In genomic region chr20:64102647-64103354, GRCh38 we compare ENCODE assay signal across 9 cellular contexts. TPM values are rescaled to one million over a fixed set of nuclear protein-coding genes. Genes with fewer than 3 reads are reported as not detected.
A peak's percentile ranks its signal among the peaks of the same experiment; 100 is the strongest.
DNase-seq lines count a peak whose midpoint lies in the region; ATAC-seq and TF ChIP-seq lines count a peak whose summit lies in the region.
"Had no signal": no experiment of that assay in that cellular context is flagged by ENCODE, and none has a peak within 500 bp of the region (broad histone marks: within the 10 kb centered on the region; RNA-seq: fewer than 3 reads in every experiment).

No MANE protein-coding gene starts in this region.

- H3K27ac Mint-ChIP-seq in Calu3 (ENCODE audit: unreplicated experiment) (no peak overlapping the region), naive B cell (peak overlapping the region in 3 of 6 donors; percentile 26 to 87 (median 76))
- no peak overlapping the region for H3K27ac Mint-ChIP-seq in activated naive CD8-positive, alpha-beta T cell treated with anti-CD3 and anti-CD28 coated beads, Interleukin-2, amount 10 ng/mL, durations not matched to agents 7 days and 5 days

- no TSS peak for BruUV-seq in Calu3 (replicated peaks; lab: Mats Ljungman, UMichigan)

- POLR2A ChIA-PET in activated naive CD8-positive, alpha-beta T cell treated with anti-CD3 and anti-CD28 coated beads, Interleukin-2, amount 10 ng/mL, durations not matched to agents 7 days and 5 days (lab: Charles Lee) = no interaction called here

- intact Hi-C loops in Calu3 (cut with micrococcal nuclease; ENCODE audit: unreplicated experiment) = loop anchor here (2.0 kb wide), 1 partner anchor 62 kb away; the partner anchor contains the start of gene MYT1

- no peak for DNase-seq in Calu3
- peak; percentile 76 for DNase-seq in NCI-H1105 (lab: John Stamatoyannopoulos, UW)
- DNase-seq in activated naive CD8-positive, alpha-beta T cell treated with anti-CD3 and anti-CD28 coated beads, Interleukin-2, amount 10 ng/mL, durations not matched to agents 7 days and 5 days = peak; percentile 40
- no peak for DNase-seq in naive B cell
- no peak for DNase-seq in SKM-1 (lab: John Stamatoyannopoulos, UW; ENCODE audit: unreplicated experiment)
- DNase-seq in KG1 (lab: John Stamatoyannopoulos, UW) = no peak
- DNase-seq in GOT3 (lab: John Stamatoyannopoulos, UW) = no peak

- no peak for TF ChIP-seq CTCF in Calu3 (IDR thresholded peaks at IDR 0.05; ENCODE audit: unreplicated experiment)

- H3K4me1 Mint-ChIP-seq in Calu3 (ENCODE audit: low read depth, unreplicated experiment) (no peaks in the 10 kb centered on the region), naive B cell (peaks cover 27 to 32% (median 30%) of the 10 kb centered on the region in 3 donors)
- H3K4me1 Mint-ChIP-seq in activated naive CD8-positive, alpha-beta T cell treated with anti-CD3 and anti-CD28 coated beads, Interleukin-2, amount 10 ng/mL, durations not matched to agents 7 days and 5 days = peaks cover 6% of the 10 kb centered on the region

- CTCF ChIA-PET in Calu3 (lab: Charles Lee) = interaction anchor here (0.6 to 0.7 kb wide), 7 partner anchors 14 to 476 kb away, joined by 3 to 4 read pairs (median 4); no protein-coding TSS in a partner anchor

- no peaks in the 10 kb centered on the region for H3K9me3 Mint-ChIP-seq in Calu3 (ENCODE audit: low read depth, unreplicated experiment)
- H3K9me3 Mint-ChIP-seq in activated naive CD8-positive, alpha-beta T cell treated with anti-CD3 and anti-CD28 coated beads, Interleukin-2, amount 10 ng/mL, durations not matched to agents 7 days and 5 days = no peaks in the 10 kb centered on the region
- H3K9me3 Mint-ChIP-seq in naive B cell = peaks cover 0 to 1% (median 0%) of the 10 kb centered on the region in 7 donors

- no peak for ATAC-seq in activated naive CD8-positive, alpha-beta T cell treated with anti-CD3 and anti-CD28 coated beads, Interleukin-2, amount 10 ng/mL, durations not matched to agents 7 days and 5 days (ENCODE audit: low read depth)
- ATAC-seq in naive B cell (ENCODE audit: low read depth in 2 of 2) (no peak), GM18858 (IDR thresholded peaks at IDR 0.05; ENCODE audit: unreplicated experiment) (no peak)

- peaks cover 5% of the 10 kb centered on the region for H3K36me3 Mint-ChIP-seq in Calu3 (ENCODE audit: insufficient read depth, unreplicated experiment)
- H3K36me3 Mint-ChIP-seq in activated naive CD8-positive, alpha-beta T cell treated with anti-CD3 and anti-CD28 coated beads, Interleukin-2, amount 10 ng/mL, durations not matched to agents 7 days and 5 days = no peaks in the 10 kb centered on the region
- H3K36me3 Mint-ChIP-seq in naive B cell = no peaks in the 10 kb centered on the region

- H3K4me3 Mint-ChIP-seq in Calu3 (ENCODE audit: low read depth, unreplicated experiment) = peak overlapping the region; percentile 15
- H3K4me3 Mint-ChIP-seq in activated naive CD8-positive, alpha-beta T cell treated with anti-CD3 and anti-CD28 coated beads, Interleukin-2, amount 10 ng/mL, durations not matched to agents 7 days and 5 days = peak overlapping the region; percentile 68
- peak overlapping the region; percentile 51 to 87 (median 78) for H3K4me3 Mint-ChIP-seq in naive B cell

- H3K27me3 Mint-ChIP-seq in Calu3 (ENCODE audit: unreplicated experiment) = peaks cover 99% of the 10 kb centered on the region
- H3K27me3 Mint-ChIP-seq in activated naive CD8-positive, alpha-beta T cell treated with anti-CD3 and anti-CD28 coated beads, Interleukin-2, amount 10 ng/mL, durations not matched to agents 7 days and 5 days = peaks cover 21% of the 10 kb centered on the region
- H3K27me3 Mint-ChIP-seq in naive B cell = peaks cover 0 to 17% (median 8%) of the 10 kb centered on the region in 3 donors

RNA-seq across cellular contexts. Expression of gene NPBWR2, which starts 4.6 kb away (rescaled TPM):
- total RNA-seq in Calu3 (2022) = not detected in 2 replicates
- not detected for total RNA-seq in activated naive CD8-positive, alpha-beta T cell treated with anti-CD3 and anti-CD28 coated beads, Interleukin-2, amount 10 ng/mL, durations not matched to agents 7 days and 5 days
- not detected for polyA plus RNA-seq in naive B cell (ENCODE audit: low read depth in 6 of 6)
- total RNA-seq: lung had no signal
- polyA plus RNA-seq: lung had no signal

RNA-seq across cellular contexts. Expression of gene LKAAEAR1, which starts 18.6 kb away (rescaled TPM):
- total RNA-seq in Calu3 (2022) = not detected in 2 replicates
- total RNA-seq in activated naive CD8-positive, alpha-beta T cell treated with anti-CD3 and anti-CD28 coated beads, Interleukin-2, amount 10 ng/mL, durations not matched to agents 7 days and 5 days = 1 to 10 TPM in 1 of 2 experiments, under 1 TPM in 1; 0.57 to 1.1 TPM
- under 1 TPM in 1 of 6 donors, not detected in 5; 0.47 TPM for polyA plus RNA-seq in naive B cell (ENCODE audit: low read depth in 6 of 6)

RNA-seq across cellular contexts. Expression of gene OPRL1, which starts 22.9 kb away (rescaled TPM):
- total RNA-seq in Calu3 (2022) = 0.17 and 0.33 TPM in 2 replicates
- total RNA-seq in activated naive CD8-positive, alpha-beta T cell treated with anti-CD3 and anti-CD28 coated beads, Interleukin-2, amount 10 ng/mL, durations not matched to agents 7 days and 5 days = 1 to 10 TPM; 1.8 to 2.6 TPM
- polyA plus RNA-seq in naive B cell (ENCODE audit: low read depth in 6 of 6) = 1 to 10 TPM in 5 of 6 donors, under 1 TPM in 1; 0.91 to 3.4 (median 2.3) TPM

RNA-seq across cellular contexts. Expression of gene RGS19, which starts 23.5 kb away (rescaled TPM):
- total RNA-seq in Calu3 (2022) = 17.2 and 17.8 TPM in 2 replicates
- total RNA-seq in activated naive CD8-positive, alpha-beta T cell treated with anti-CD3 and anti-CD28 coated beads, Interleukin-2, amount 10 ng/mL, durations not matched to agents 7 days and 5 days = 100 to 1,000 TPM in 1 of 2 experiments, 10 to 100 TPM in 1; 95.1 to 106 TPM
- 100 to 1,000 TPM; 112 to 170 (median 132) TPM for polyA plus RNA-seq in naive B cell (ENCODE audit: low read depth in 6 of 6)

RNA-seq across cellular contexts. Expression of gene TCEA2, which starts 39.8 kb away (rescaled TPM):
- 39.9 and 43.7 TPM in 2 replicates for total RNA-seq in Calu3 (2022)
- total RNA-seq in activated naive CD8-positive, alpha-beta T cell treated with anti-CD3 and anti-CD28 coated beads, Interleukin-2, amount 10 ng/mL, durations not matched to agents 7 days and 5 days = 10 to 100 TPM; 65.3 to 74.9 TPM
- polyA plus RNA-seq in naive B cell (ENCODE audit: low read depth in 6 of 6) = 10 to 100 TPM; 30.2 to 51.5 (median 41.4) TPM

Comparison
In these comparisons a context has a peak if more than half of its experiments do, and no peak if none do; other contexts are left out.
1. DNase-seq: peak in NCI-H1105 (single experiment) and activated naive CD8-positive, alpha-beta T cell treated with anti-CD3 and anti-CD28 coated beads, Interleukin-2, amount 10 ng/mL, durations not matched to agents 7 days and 5 days (single experiment); none in Calu3 (single experiment), naive B cell (single experiment), SKM-1 (single experiment), KG1 (single experiment) and GOT3 (single experiment).
2. H3K4me3 Mint-ChIP-seq: peak in every context shown above with its lines; median percentile 78 in naive B cell; 68 in activated naive CD8-positive, alpha-beta T cell treated with anti-CD3 and anti-CD28 coated beads, Interleukin-2, amount 10 ng/mL, durations not matched to agents 7 days and 5 days; 15 in Calu3.